16 cellular contexts compared by ENCODE assay signal in the genomic region with DNA sequence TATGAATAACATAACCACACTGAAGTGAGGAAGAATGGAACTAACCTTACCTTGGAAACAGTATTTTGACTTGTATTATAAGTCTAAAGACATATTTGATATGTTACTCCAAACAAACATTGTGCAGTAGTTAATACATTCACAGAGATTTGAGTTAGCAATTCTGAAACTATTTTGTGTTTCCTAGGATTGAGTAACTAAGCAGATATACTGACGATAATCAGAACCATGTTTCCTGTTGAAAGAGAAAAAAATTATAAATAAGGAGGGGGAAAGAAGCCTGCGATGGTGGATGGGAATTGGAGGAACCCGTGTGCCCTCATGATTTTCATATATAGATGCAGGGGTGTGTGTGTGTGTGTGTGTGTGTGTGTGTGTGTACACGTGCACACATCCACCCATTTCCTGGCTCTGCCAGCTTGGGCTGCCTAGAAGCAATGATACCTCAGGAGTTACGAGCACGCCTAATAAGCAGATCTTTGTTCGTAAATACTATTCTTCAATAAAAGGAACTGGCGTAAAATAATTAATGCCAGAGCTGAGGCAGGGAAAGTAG. TPM values are rescaled to one million over a fixed set of nuclear protein-coding genes. Genes with fewer than 3 reads are reported as not detected.
DNase-seq lines count a peak whose midpoint lies in the region; ATAC-seq and TF ChIP-seq lines count a peak whose summit lies in the region.
"Had no signal": no experiment of that assay in that cellular context is flagged by ENCODE, and none has a peak within 500 bp of the region (broad histone marks: within the 10 kb centered on the region; RNA-seq: fewer than 3 reads in every experiment).

No MANE protein-coding gene starts in this region.

- no peaks in the 10 kb centered on the region for H3K27me3 Mint-ChIP-seq in activated CD4-positive, alpha-beta T cell treated with anti-CD3 and anti-CD28 coated beads, Interleukin-2, amount 10 ng/mL, durations not matched to agents 7 days and 5 days
- H3K27me3 Mint-ChIP-seq in T-cell, result no peaks in the 10 kb centered on the region
- no peaks in the 10 kb centered on the region for H3K27me3 Mint-ChIP-seq in endodermal cell (ENCODE audit: insufficient read depth)

- H3K9me3 Mint-ChIP-seq in activated CD4-positive, alpha-beta T cell treated with anti-CD3 and anti-CD28 coated beads, Interleukin-2, amount 10 ng/mL, durations not matched to agents 7 days and 5 days, result no peaks in the 10 kb centered on the region
- H3K9me3 Mint-ChIP-seq in T-cell (no peaks in the 10 kb centered on the region), endodermal cell (no peaks in the 10 kb centered on the region)

- no peaks in the 10 kb centered on the region for H3K4me1 ChIP-seq in endodermal cell (ENCODE audit: control insufficient read depth, insufficient read depth, low read length)
- peaks cover 27 to 70% (median 52%) of the 10 kb centered on the region in 6 donors for H3K4me1 ChIP-seq in spleen

- POLR2A ChIA-PET in activated CD4-positive, alpha-beta T cell treated with anti-CD3 and anti-CD28 coated beads, Interleukin-2, amount 10 ng/mL, durations not matched to agents 7 days and 5 days (lab: Charles Lee), result no interaction called here
- POLR2A ChIA-PET in T-cell (lab: Charles Lee), result interaction anchor here in 1 of 2 donors (0.6 to 0.9 kb wide), 2 partner anchors 9 to 292 kb away, joined by 3 read pairs; no protein-coding TSS in a partner anchor

- no peak for TF ChIP-seq POLR2A in spleen (IDR thresholded peaks at IDR 0.05)

- no peaks in the 10 kb centered on the region for H3K27me3 ChIP-seq in endodermal cell (ENCODE audit: control insufficient read depth, insufficient read depth, low read length, poor library complexity, severe bottlenecking)
- no peaks in the 10 kb centered on the region for H3K27me3 ChIP-seq in spleen (replicated peaks in 1 of 7)
- H3K27me3 ChIP-seq: heart right ventricle, sigmoid colon had no signal

- no peak overlapping the region for H3K9ac ChIP-seq in endodermal cell (ENCODE audit: extremely low read depth, low read length, poor library complexity, severe bottlenecking)

- peaks cover 75% of the 10 kb centered on the region for H3K4me1 Mint-ChIP-seq in activated CD4-positive, alpha-beta T cell treated with anti-CD3 and anti-CD28 coated beads, Interleukin-2, amount 10 ng/mL, durations not matched to agents 7 days and 5 days
- peaks cover 78 to 88% (median 83%) of the 10 kb centered on the region in 3 donors for H3K4me1 Mint-ChIP-seq in T-cell
- no peaks in the 10 kb centered on the region for H3K4me1 Mint-ChIP-seq in endodermal cell

- peaks cover 77% of the 10 kb centered on the region for H3K36me3 Mint-ChIP-seq in activated CD4-positive, alpha-beta T cell treated with anti-CD3 and anti-CD28 coated beads, Interleukin-2, amount 10 ng/mL, durations not matched to agents 7 days and 5 days (ENCODE audit: low read depth)
- H3K36me3 Mint-ChIP-seq in T-cell, result peaks cover 48% of the 10 kb centered on the region
- peaks cover 48% of the 10 kb centered on the region for H3K36me3 Mint-ChIP-seq in endodermal cell (ENCODE audit: low read depth)

- H3K27ac ChIP-seq in endodermal cell (ENCODE audit: low read depth, low read length) (no peak overlapping the region), spleen (peak overlapping the region; percentile 30 to 92 (median 86))
- H3K27ac ChIP-seq: sigmoid colon, thoracic aorta had no signal

- H3K27ac Mint-ChIP-seq in activated CD4-positive, alpha-beta T cell treated with anti-CD3 and anti-CD28 coated beads, Interleukin-2, amount 10 ng/mL, durations not matched to agents 7 days and 5 days, result peak overlapping the region; percentile 92
- H3K27ac Mint-ChIP-seq in T-cell (peak overlapping the region; percentile 96 to 99), endodermal cell (peak overlapping the region; percentile 50)
- H3K27ac Mint-ChIP-seq: nephron progenitor cell had no signal

- H3K9me3 ChIP-seq in endodermal cell (ENCODE audit: control insufficient read depth, low read length), result no peaks in the 10 kb centered on the region
- no peaks in the 10 kb centered on the region for H3K9me3 ChIP-seq in spleen
- H3K9me3 ChIP-seq: heart right ventricle, sigmoid colon, thoracic aorta had no signal

- peak overlapping the region; percentile 74 for H3K4me3 Mint-ChIP-seq in activated CD4-positive, alpha-beta T cell treated with anti-CD3 and anti-CD28 coated beads, Interleukin-2, amount 10 ng/mL, durations not matched to agents 7 days and 5 days
- H3K4me3 Mint-ChIP-seq in T-cell (peak overlapping the region; percentile 67 to 78 (median 72)), endodermal cell (no peak overlapping the region)
- H3K4me3 Mint-ChIP-seq: nephron progenitor cell had no signal

- peaks cover 46% of the 10 kb centered on the region for H3K36me3 ChIP-seq in endodermal cell (ENCODE audit: control insufficient read depth, insufficient read depth, low read length)
- peaks cover 0 to 48% (median 35%) of the 10 kb centered on the region in 6 donors for H3K36me3 ChIP-seq in spleen

- peak in 3 of 4 experiments; percentile 11 to 49 (median 41) for ATAC-seq in T-cell (replicated peaks in 1 of 4)
- ATAC-seq in HG03135 (IDR thresholded peaks at IDR 0.05; ENCODE audit: unreplicated experiment), result no peak
- ATAC-seq: heart right ventricle had no signal

- 93 to 98% methylated on average over 5 to 8 of the region's 8 CpGs for WGBS in endodermal cell (ENCODE audit: insufficient coverage in 1 of 2, insufficient read length in 1 of 2), 2 experiments
- 44 to 60% (median 54%) methylated on average over 8 of the region's 8 CpGs for WGBS in spleen, 5 donors

- H3K4me3 ChIP-seq in endodermal cell (ENCODE audit: low read length) (no peak overlapping the region), spleen (no peak overlapping the region)
- H3K4me3 ChIP-seq: heart right ventricle, sigmoid colon, thoracic aorta had no signal

- DNase-seq in activated CD4-positive, alpha-beta T cell treated with anti-CD3 and anti-CD28 coated beads, Interleukin-2, amount 10 ng/mL, durations not matched to agents 7 days and 5 days, result peak; percentile 37
- DNase-seq in activated CD4-positive, alpha-beta T cell treated with anti-CD3 and anti-CD28 coated beads for 1 hour, result no peak
- peak in 5 of 34 experiments; percentile 17 to 37 (median 28) for DNase-seq in T-cell
- DNase-seq in endodermal cell, result no peak
- DNase-seq in spleen, result no peak
- DNase-seq in NCI-H1694 (lab: John Stamatoyannopoulos, UW), result no peak
- DNase-seq in Kasumi-1 (lab: John Stamatoyannopoulos, UW), result no peak
- DNase-seq: DMS 273 treated with DMSO at 0.1 percent for 48 hours; effector CD4-positive, alpha-beta T cell; heart right ventricle; NCI-H1105 treated with DMSO at 0.1 percent for 48 hours; nephron progenitor cell; sigmoid colon; T-helper 9 cell had no signal

- CTCF ChIA-PET in activated CD4-positive, alpha-beta T cell treated with anti-CD3 and anti-CD28 coated beads, Interleukin-2, amount 10 ng/mL, durations not matched to agents 7 days and 5 days (lab: Charles Lee), result interaction anchor here (0.6 kb wide), 2 partner anchors 27 to 33 kb away, joined by 3 read pairs; no protein-coding TSS in a partner anchor
- CTCF ChIA-PET in T-cell (lab: Charles Lee), result interaction anchor here (0.7 to 11.8 kb wide), 6 partner anchors 8 to 38 kb away, joined by 3 to 197 read pairs (median 6); no protein-coding TSS in a partner anchor

- intact Hi-C loops in spleen (cut with DNase I; ENCODE audit: low total_unique reads), result no loop called here

- TF ChIP-seq CTCF in endodermal cell (conservative IDR thresholded peaks at IDR 0.05) (no peak), spleen (IDR thresholded peaks at IDR 0.05 in 8 of 11, conservative IDR thresholded peaks at IDR 0.05 in 3 of 11) (no peak)

RNA-seq across cellular contexts. Expression of gene LPIN2, which starts 56.9 kb away (rescaled TPM):
- total RNA-seq in activated CD4-positive, alpha-beta T cell treated with anti-CD3 and anti-CD28 coated beads, Interleukin-2, amount 10 ng/mL, durations not matched to agents 7 days and 5 days, result 100 to 1,000 TPM in 1 of 2 experiments, 10 to 100 TPM in 1; 99.6 to 106 TPM
- total RNA-seq in T-cell (100 to 1,000 TPM in 1 of 5 donors, 10 to 100 TPM in 4; 78.9 to 107 (median 88.8) TPM), endodermal cell (10 to 100 TPM; 22.9 to 31.8 TPM), spleen (10 to 100 TPM; 44.8 to 79.7 (median 61.5) TPM)
- polyA plus RNA-seq in endodermal cell (2013, experiment 1 of 2), result 22.0 TPM
- polyA plus RNA-seq in endodermal cell (2013, experiment 2 of 2), result 24.4 TPM
- 1 to 10 TPM; 4.0 to 9.6 (median 5.8) TPM for polyA plus RNA-seq in spleen
